10 cellular contexts compared by ENCODE assay signal in genomic region chr15:49901867-49902775, GRCh38.
DNase-seq lines count a peak whose midpoint lies in the region; TF ChIP-seq lines count a peak whose summit lies in the region.
"Had no signal": no experiment of that assay in that cellular context is flagged by ENCODE, and none has a peak within 500 bp of the region (broad histone marks: within the 10 kb centered on the region; RNA-seq: fewer than 3 reads in every experiment).

No MANE protein-coding gene starts in this region.

- TF ChIP-seq CTCF in LNCaP clone FGC (IDR thresholded peaks at IDR 0.05; ENCODE audit: control insufficient read depth, extremely low read depth, insufficient read depth): peak; percentile 56
- no peak for TF ChIP-seq CTCF in breast epithelium (IDR thresholded peaks at IDR 0.05)

- intact Hi-C loops in breast epithelium (cut with DNase I; ENCODE audit: low total_unique reads): no loop called here
- intact Hi-C loops in CD4-positive, alpha-beta memory T cell (cut with micrococcal nuclease): no loop called here

- no peak overlapping the region for H2BK15ac ChIP-seq in mesendoderm (replicated peaks; ENCODE audit: low read depth)

- H4K8ac ChIP-seq in mesendoderm (ENCODE audit: low read depth, low read length): no peak overlapping the region

- no peak overlapping the region for H3K56ac ChIP-seq in mesendoderm (ENCODE audit: low read length)

- H3K4me1 ChIP-seq in breast epithelium: peaks cover 0 to 12% of the 10 kb centered on the region in 2 donors
- H3K4me1 ChIP-seq in mesendoderm (ENCODE audit: control insufficient read depth, low read depth, low read length): no peaks in the 10 kb centered on the region
- no peaks in the 10 kb centered on the region for H3K4me1 ChIP-seq in thymus (ENCODE audit: control insufficient read depth, insufficient read depth, low read length)
- no peaks in the 10 kb centered on the region for H3K4me1 ChIP-seq in CD4-positive, alpha-beta memory T cell (ENCODE audit: insufficient read depth, low read length)

- TF ChIP-seq POLR2A in breast epithelium (IDR thresholded peaks at IDR 0.05): no peak

- H3K27ac ChIP-seq in breast epithelium (peak overlapping the region; percentile 62 to 88), mesendoderm (ENCODE audit: low read depth, low read length) (no peak overlapping the region), thymus (ENCODE audit: low read depth) (peak overlapping the region; percentile 9)
- H3K27ac ChIP-seq in CD4-positive, alpha-beta memory T cell (ENCODE audit: low read depth, low read length): no peak overlapping the region

- no peak overlapping the region for H3K9ac ChIP-seq in mesendoderm (ENCODE audit: low read length)

- H2AK5ac ChIP-seq in mesendoderm (ENCODE audit: low read length): no peak overlapping the region

- H3K27me3 Mint-ChIP-seq in CD4-positive, alpha-beta memory T cell: peaks cover 0 to 4% of the 10 kb centered on the region in 2 donors

- no peaks in the 10 kb centered on the region for H3K4me1 Mint-ChIP-seq in CD4-positive, alpha-beta memory T cell
- H3K4me1 Mint-ChIP-seq: T-cell had no signal

- H3K4me2 ChIP-seq in mesendoderm (ENCODE audit: low read length): no peak overlapping the region

- H3K4me3 Mint-ChIP-seq in CD4-positive, alpha-beta memory T cell: no peak overlapping the region
- H3K4me3 Mint-ChIP-seq: T-cell had no signal

- no peak overlapping the region for H2BK5ac ChIP-seq in mesendoderm (ENCODE audit: low read length)

- no peaks in the 10 kb centered on the region for H3K9me3 ChIP-seq in breast epithelium
- H3K9me3 ChIP-seq in thymus (ENCODE audit: control insufficient read depth): no peaks in the 10 kb centered on the region
- H3K9me3 ChIP-seq in CD4-positive, alpha-beta memory T cell (ENCODE audit: control insufficient read depth in 1 of 2, low read length in 2 of 2): no peaks in the 10 kb centered on the region

- DNase-seq in LNCaP clone FGC (ENCODE audit: low read depth) (no peak), breast epithelium (ENCODE audit: low spot score in 2 of 2) (no peak), mesendoderm (no peak), medulla oblongata (ENCODE audit: extremely low spot score) (no peak), NCI-H446 (lab: John Stamatoyannopoulos, UW) (no peak)
- DNase-seq in CD4-positive, alpha-beta memory T cell: no peak
- DNase-seq: activated gamma-delta T cell treated with Interleukin-2 at 50 U/mL for 16 hours, GOT3, T-cell had no signal

- no peaks in the 10 kb centered on the region for H3K36me3 ChIP-seq in breast epithelium
- no peaks in the 10 kb centered on the region for H3K36me3 ChIP-seq in mesendoderm (ENCODE audit: control insufficient read depth, insufficient read depth, low read length)
- H3K36me3 ChIP-seq in thymus (ENCODE audit: control insufficient read depth, insufficient read depth): no peaks in the 10 kb centered on the region
- no peaks in the 10 kb centered on the region for H3K36me3 ChIP-seq in CD4-positive, alpha-beta memory T cell (ENCODE audit: insufficient read depth, low read length)

- H2BK120ac ChIP-seq in mesendoderm (ENCODE audit: low read depth, low read length): no peak overlapping the region

- no CpG with 5 or more reads among the region's 3 CpGs for WGBS in mesendoderm (ENCODE audit: extremely low coverage, insufficient coverage, low lambda C conversion rate)
- 87% methylated on average over 3 of the region's 3 CpGs for WGBS in thymus

- no peaks in the 10 kb centered on the region for H3K36me3 Mint-ChIP-seq in CD4-positive, alpha-beta memory T cell
- H3K36me3 Mint-ChIP-seq: T-cell had no signal

- H3K27ac Mint-ChIP-seq in CD4-positive, alpha-beta memory T cell: no peak overlapping the region
- H3K27ac Mint-ChIP-seq: T-cell had no signal

- H4K5ac ChIP-seq in mesendoderm (ENCODE audit: low read length): peak overlapping the region; percentile 81

- CTCF ChIA-PET in CD4-positive, alpha-beta memory T cell (lab: Charles Lee; ENCODE audit: partially characterized antibody): no interaction called here

- no peak overlapping the region for H3K4ac ChIP-seq in mesendoderm (ENCODE audit: low read depth, low read length)

- H3K18ac ChIP-seq in mesendoderm (ENCODE audit: low read length): no peak overlapping the region

- no peaks in the 10 kb centered on the region for H3K27me3 ChIP-seq in breast epithelium
- peaks cover 2% of the 10 kb centered on the region for H3K27me3 ChIP-seq in mesendoderm (ENCODE audit: insufficient read depth, low read length, poor library complexity)
- no peaks in the 10 kb centered on the region for H3K27me3 ChIP-seq in thymus (ENCODE audit: control insufficient read depth, insufficient read depth)
- H3K27me3 ChIP-seq in CD4-positive, alpha-beta memory T cell (ENCODE audit: insufficient read depth, low read length): no peaks in the 10 kb centered on the region

- H3K9me3 Mint-ChIP-seq in CD4-positive, alpha-beta memory T cell: peaks cover 0 to 3% (median 2%) of the 10 kb centered on the region in 8 donors
- H3K9me3 Mint-ChIP-seq: T-cell had no signal

- H3K4me3 ChIP-seq in LNCaP clone FGC (ENCODE audit: low read depth, low read length) (no peak overlapping the region), breast epithelium (no peak overlapping the region), mesendoderm (ENCODE audit: low read length) (no peak overlapping the region), thymus (ENCODE audit: low read length) (no peak overlapping the region)
- no peak overlapping the region for H3K4me3 ChIP-seq in CD4-positive, alpha-beta memory T cell (ENCODE audit: low read length in 2 of 2)

- POLR2A ChIA-PET in CD4-positive, alpha-beta memory T cell (lab: Charles Lee; ENCODE audit: partially characterized antibody): no interaction called here

- no peak overlapping the region for H3K23ac ChIP-seq in mesendoderm (ENCODE audit: low read length)

- no peaks in the 10 kb centered on the region for H3K79me2 ChIP-seq in mesendoderm (ENCODE audit: control insufficient read depth, insufficient read depth, low read length)

- H3K79me1 ChIP-seq in mesendoderm (ENCODE audit: low read length): no peaks in the 10 kb centered on the region

Comparison
In these comparisons a context has a peak if more than half of its experiments do, and no peak if none do; other contexts are left out.
1. H3K27ac ChIP-seq: peak in breast epithelium (2 of 2) and thymus (single experiment); none in mesendoderm (single experiment) and CD4-positive, alpha-beta memory T cell (single experiment).